Comparison of ENCODE assay signal across 1 cellular context in the genomic region with DNA sequence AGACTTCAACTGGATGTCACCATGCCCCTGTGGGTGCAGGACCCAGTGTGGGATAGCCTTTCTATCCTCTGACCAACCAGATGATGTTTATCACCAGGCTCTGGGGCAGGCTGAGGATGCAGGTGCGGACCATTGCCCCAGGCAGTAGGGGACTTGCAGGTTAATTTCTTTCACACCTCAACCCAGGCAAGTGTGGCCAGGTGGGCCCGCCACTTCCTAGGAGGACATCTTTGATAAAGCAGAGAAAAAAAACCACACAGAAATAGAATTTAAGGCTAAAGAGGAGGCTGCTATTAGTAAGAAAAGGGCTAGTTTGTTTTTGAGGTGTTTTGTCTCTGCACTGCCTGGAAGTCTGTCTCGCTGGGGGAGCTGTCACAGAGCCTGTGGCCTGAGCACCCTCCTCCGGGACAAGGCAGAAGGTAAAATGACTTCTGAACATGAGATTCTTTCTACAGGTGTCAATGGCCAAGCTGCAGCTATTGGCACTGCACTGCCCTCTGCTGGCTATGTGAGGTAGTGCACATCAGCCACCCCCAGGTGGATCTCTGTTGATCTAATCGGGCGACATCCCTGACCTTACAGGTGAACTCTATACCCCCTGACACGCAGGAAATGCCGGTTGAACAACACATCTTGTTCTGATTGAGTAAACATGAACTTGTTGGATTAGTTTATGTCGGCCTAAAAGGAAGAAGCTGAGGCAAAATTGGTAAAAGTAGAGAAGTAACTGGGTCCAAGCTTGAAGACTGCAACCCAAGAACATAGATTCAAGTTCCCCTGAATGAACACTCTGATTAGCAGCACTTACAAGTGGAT.
TF ChIP-seq lines count a peak whose summit lies in the region.

No MANE protein-coding gene starts in this region.

TF ChIP-seq in HepG2, 621 proteins besides CTCF, POLR2A, EP300 and RAD21 (continued from another document and continues in another):
- no peak for TF ChIP-seq ZKSCAN8 (CRISPR knock-in tag; IDR thresholded peaks at IDR 0.05; ENCODE audit: borderline replicate concordance)
- 0 out of 2 replicates have a peak, but pooled peaks have one; percentile 38 for TF ChIP-seq ZNF782 (CRISPR knock-in tag; IDR thresholded peaks at IDR 0.05; ENCODE audit: borderline replicate concordance)
- TF ChIP-seq ARID5B (CRISPR knock-in tag; IDR thresholded peaks at IDR 0.05): peak; percentile 49
- TF ChIP-seq PHB2 (IDR thresholded peaks at IDR 0.05; ENCODE audit: partially characterized antibody): no peak
- TF ChIP-seq ZNF205 (CRISPR knock-in tag; IDR thresholded peaks at IDR 0.05): peak; percentile 50; the same call in 1 of the 2 replicates
- TF ChIP-seq, protein P1, sequence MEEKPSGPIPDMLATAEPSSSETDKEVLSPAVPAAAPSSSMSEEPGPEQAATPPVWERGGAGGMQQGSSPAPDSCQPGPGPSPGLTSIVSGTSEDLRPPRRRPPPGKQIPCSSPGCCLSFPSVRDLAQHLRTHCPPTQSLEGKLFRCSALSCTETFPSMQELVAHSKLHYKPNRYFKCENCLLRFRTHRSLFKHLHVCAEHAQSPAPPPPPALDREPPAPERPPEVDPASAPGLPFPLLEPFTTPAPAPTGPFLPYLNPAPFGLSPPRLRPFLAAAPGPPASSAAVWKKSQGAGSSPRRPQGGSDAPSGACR (CRISPR knock-in tag; IDR thresholded peaks at IDR 0.05): no peak
- TF ChIP-seq ZNF484 (CRISPR knock-in tag; IDR thresholded peaks at IDR 0.05; ENCODE audit: borderline replicate concordance, low read depth): no peak
- TF ChIP-seq RXRB (CRISPR knock-in tag; IDR thresholded peaks at IDR 0.05; ENCODE audit: borderline replicate concordance): peak; percentile 72; the same call in 1 of the 2 replicates
- peak; percentile 46; the same call in 1 of the 2 replicates for TF ChIP-seq IRF2 (CRISPR knock-in tag; IDR thresholded peaks at IDR 0.05)
- TF ChIP-seq ZNF230 (CRISPR knock-in tag; IDR thresholded peaks at IDR 0.05): no peak
- no peak for TF ChIP-seq ZNF296 (CRISPR knock-in tag; conservative IDR thresholded peaks at IDR 0.05)
- TF ChIP-seq SATB2 (CRISPR knock-in tag; IDR thresholded peaks at IDR 0.05): no peak
- TF ChIP-seq NR2F6 (IDR thresholded peaks at IDR 0.05): peak; percentile 73
- TF ChIP-seq NR2F6 (CRISPR knock-in tag; IDR thresholded peaks at IDR 0.05): peak; percentile 87
- TF ChIP-seq, protein P2, sequence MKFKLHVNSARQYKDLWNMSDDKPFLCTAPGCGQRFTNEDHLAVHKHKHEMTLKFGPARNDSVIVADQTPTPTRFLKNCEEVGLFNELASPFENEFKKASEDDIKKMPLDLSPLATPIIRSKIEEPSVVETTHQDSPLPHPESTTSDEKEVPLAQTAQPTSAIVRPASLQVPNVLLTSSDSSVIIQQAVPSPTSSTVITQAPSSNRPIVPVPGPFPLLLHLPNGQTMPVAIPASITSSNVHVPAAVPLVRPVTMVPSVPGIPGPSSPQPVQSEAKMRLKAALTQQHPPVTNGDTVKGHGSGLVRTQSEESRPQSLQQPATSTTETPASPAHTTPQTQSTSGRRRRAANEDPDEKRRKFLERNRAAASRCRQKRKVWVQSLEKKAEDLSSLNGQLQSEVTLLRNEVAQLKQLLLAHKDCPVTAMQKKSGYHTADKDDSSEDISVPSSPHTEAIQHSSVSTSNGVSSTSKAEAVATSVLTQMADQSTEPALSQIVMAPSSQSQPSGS (CRISPR knock-in tag; IDR thresholded peaks at IDR 0.05): peak; percentile 16; the same call in 1 of the 2 replicates
- peak; percentile 61 for TF ChIP-seq SALL1 (CRISPR knock-in tag; IDR thresholded peaks at IDR 0.05)
- TF ChIP-seq BRCA1 (CRISPR knock-in tag; IDR thresholded peaks at IDR 0.05): no peak
- TF ChIP-seq SMAD9 (CRISPR knock-in tag; IDR thresholded peaks at IDR 0.05): no peak
- no peak for TF ChIP-seq ASH2L (IDR thresholded peaks at IDR 0.05; ENCODE audit: insufficient read length, low read depth, low read length)
- peak; percentile 19; the same call in 1 of the 2 replicates for TF ChIP-seq SOX5 (CRISPR knock-in tag; IDR thresholded peaks at IDR 0.05; ENCODE audit: borderline replicate concordance)
- TF ChIP-seq, protein P3, sequence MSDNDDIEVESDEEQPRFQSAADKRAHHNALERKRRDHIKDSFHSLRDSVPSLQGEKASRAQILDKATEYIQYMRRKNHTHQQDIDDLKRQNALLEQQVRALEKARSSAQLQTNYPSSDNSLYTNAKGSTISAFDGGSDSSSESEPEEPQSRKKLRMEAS (IDR thresholded peaks at IDR 0.05): peak; percentile 27; the same call in 1 of the 2 replicates
- peak; percentile 47; the same call in 1 of the 2 replicates for TF ChIP-seq ZMYM4 (CRISPR knock-in tag; IDR thresholded peaks at IDR 0.05)
- 0 out of 2 replicates have a peak, but pooled peaks have one; percentile 23 for TF ChIP-seq HOXA5 (CRISPR knock-in tag; IDR thresholded peaks at IDR 0.05)
- TF ChIP-seq KAT8 (CRISPR knock-in tag; IDR thresholded peaks at IDR 0.05): peak; percentile 38; the same call in 1 of the 2 replicates
- TF ChIP-seq MIXL1 (CRISPR knock-in tag; IDR thresholded peaks at IDR 0.05): 0 out of 2 replicates have a peak, but pooled peaks have one; percentile 29
- TF ChIP-seq ZNF512 (CRISPR knock-in tag; IDR thresholded peaks at IDR 0.05): no peak
- TF ChIP-seq JDP2 (CRISPR knock-in tag; IDR thresholded peaks at IDR 0.05; ENCODE audit: borderline replicate concordance): no peak
- peak; percentile 31; the same call in 1 of the 2 replicates for TF ChIP-seq MED1 (CRISPR knock-in tag; IDR thresholded peaks at IDR 0.05)
- TF ChIP-seq PLRG1 (conservative IDR thresholded peaks at IDR 0.05): no peak
- TF ChIP-seq ZIK1 (CRISPR knock-in tag; IDR thresholded peaks at IDR 0.05; ENCODE audit: borderline replicate concordance, low read depth): no peak
- TF ChIP-seq FOXK1 (CRISPR knock-in tag; IDR thresholded peaks at IDR 0.05; ENCODE audit: borderline replicate concordance, low read depth): peak; percentile 58; the same call in 1 of the 2 replicates
- TF ChIP-seq FOXP1 (IDR thresholded peaks at IDR 0.05): no peak
- peak; percentile 37; the same call in 1 of the 2 replicates for TF ChIP-seq FOXP1 (CRISPR knock-in tag; IDR thresholded peaks at IDR 0.05)
- TF ChIP-seq ARHGAP35 (CRISPR knock-in tag; IDR thresholded peaks at IDR 0.05; ENCODE audit: borderline replicate concordance): no peak
- TF ChIP-seq ATAD3A (CRISPR knock-in tag; IDR thresholded peaks at IDR 0.05): no peak
- TF ChIP-seq, protein P4, sequence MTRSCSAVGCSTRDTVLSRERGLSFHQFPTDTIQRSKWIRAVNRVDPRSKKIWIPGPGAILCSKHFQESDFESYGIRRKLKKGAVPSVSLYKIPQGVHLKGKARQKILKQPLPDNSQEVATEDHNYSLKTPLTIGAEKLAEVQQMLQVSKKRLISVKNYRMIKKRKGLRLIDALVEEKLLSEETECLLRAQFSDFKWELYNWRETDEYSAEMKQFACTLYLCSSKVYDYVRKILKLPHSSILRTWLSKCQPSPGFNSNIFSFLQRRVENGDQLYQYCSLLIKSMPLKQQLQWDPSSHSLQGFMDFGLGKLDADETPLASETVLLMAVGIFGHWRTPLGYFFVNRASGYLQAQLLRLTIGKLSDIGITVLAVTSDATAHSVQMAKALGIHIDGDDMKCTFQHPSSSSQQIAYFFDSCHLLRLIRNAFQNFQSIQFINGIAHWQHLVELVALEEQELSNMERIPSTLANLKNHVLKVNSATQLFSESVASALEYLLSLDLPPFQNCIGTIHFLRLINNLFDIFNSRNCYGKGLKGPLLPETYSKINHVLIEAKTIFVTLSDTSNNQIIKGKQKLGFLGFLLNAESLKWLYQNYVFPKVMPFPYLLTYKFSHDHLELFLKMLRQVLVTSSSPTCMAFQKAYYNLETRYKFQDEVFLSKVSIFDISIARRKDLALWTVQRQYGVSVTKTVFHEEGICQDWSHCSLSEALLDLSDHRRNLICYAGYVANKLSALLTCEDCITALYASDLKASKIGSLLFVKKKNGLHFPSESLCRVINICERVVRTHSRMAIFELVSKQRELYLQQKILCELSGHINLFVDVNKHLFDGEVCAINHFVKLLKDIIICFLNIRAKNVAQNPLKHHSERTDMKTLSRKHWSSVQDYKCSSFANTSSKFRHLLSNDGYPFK (CRISPR knock-in tag; IDR thresholded peaks at IDR 0.05; ENCODE audit: borderline replicate concordance): no peak
- no peak for TF ChIP-seq CSRNP1 (CRISPR knock-in tag; IDR thresholded peaks at IDR 0.05)
- TF ChIP-seq ZFP62 (CRISPR knock-in tag; IDR thresholded peaks at IDR 0.05): no peak
- TF ChIP-seq, protein P5, sequence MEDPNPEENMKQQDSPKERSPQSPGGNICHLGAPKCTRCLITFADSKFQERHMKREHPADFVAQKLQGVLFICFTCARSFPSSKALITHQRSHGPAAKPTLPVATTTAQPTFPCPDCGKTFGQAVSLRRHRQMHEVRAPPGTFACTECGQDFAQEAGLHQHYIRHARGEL (CRISPR knock-in tag; IDR thresholded peaks at IDR 0.05): no peak
- TF ChIP-seq, protein P6, sequence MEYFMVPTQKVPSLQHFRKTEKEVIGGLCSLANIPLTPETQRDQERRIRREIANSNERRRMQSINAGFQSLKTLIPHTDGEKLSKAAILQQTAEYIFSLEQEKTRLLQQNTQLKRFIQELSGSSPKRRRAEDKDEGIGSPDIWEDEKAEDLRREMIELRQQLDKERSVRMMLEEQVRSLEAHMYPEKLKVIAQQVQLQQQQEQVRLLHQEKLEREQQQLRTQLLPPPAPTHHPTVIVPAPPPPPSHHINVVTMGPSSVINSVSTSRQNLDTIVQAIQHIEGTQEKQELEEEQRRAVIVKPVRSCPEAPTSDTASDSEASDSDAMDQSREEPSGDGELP (IDR thresholded peaks at IDR 0.05; ENCODE audit: borderline replicate concordance, low read depth): peak; percentile 19; the same call in 1 of the 2 replicates
- TF ChIP-seq, protein P7, sequence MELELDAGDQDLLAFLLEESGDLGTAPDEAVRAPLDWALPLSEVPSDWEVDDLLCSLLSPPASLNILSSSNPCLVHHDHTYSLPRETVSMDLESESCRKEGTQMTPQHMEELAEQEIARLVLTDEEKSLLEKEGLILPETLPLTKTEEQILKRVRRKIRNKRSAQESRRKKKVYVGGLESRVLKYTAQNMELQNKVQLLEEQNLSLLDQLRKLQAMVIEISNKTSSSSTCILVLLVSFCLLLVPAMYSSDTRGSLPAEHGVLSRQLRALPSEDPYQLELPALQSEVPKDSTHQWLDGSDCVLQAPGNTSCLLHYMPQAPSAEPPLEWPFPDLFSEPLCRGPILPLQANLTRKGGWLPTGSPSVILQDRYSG (CRISPR knock-in tag; IDR thresholded peaks at IDR 0.05): no peak
- no peak for TF ChIP-seq PLSCR1 (CRISPR knock-in tag; IDR thresholded peaks at IDR 0.05; ENCODE audit: borderline replicate concordance)
